18 cellular contexts compared by ENCODE assay signal in genomic region chr12:114626-115211, GRCh38. TPM values are rescaled to one million over a fixed set of nuclear protein-coding genes. Genes with fewer than 3 reads are reported as not detected.
A peak's percentile ranks its signal among the peaks of the same experiment; 100 is the strongest.
DNase-seq lines count a peak whose midpoint lies in the region; ATAC-seq and TF ChIP-seq lines count a peak whose summit lies in the region.
"Had no signal": no experiment of that assay in that cellular context is flagged by ENCODE, and none has a peak within 500 bp of the region (broad histone marks: within the 10 kb centered on the region; RNA-seq: fewer than 3 reads in every experiment).

No MANE protein-coding gene starts in this region.

- CTCF ChIA-PET in HEK293 (lab: Yijun Ruan, JAX) (interaction anchor here (1.1 kb wide), 1 partner anchor 14 kb away, joined by 3 read pairs; no protein-coding TSS in a partner anchor), WTC11 (lab: Charles Lee) (interaction anchor here (1.1 to 1.7 kb wide), 2 partner anchors 9 to 105 kb away, joined by 3 to 7 read pairs; no protein-coding TSS in a partner anchor)

- no peak overlapping the region for H4K5ac ChIP-seq in mesendoderm (ENCODE audit: low read length)

- peaks cover 37% of the 10 kb centered on the region for H3K4me1 Mint-ChIP-seq in WTC11

- H3K9me3 ChIP-seq in HEK293 (ENCODE audit: control insufficient read depth, insufficient read depth, low read depth, low read length) = no peaks in the 10 kb centered on the region
- no peaks in the 10 kb centered on the region for H3K9me3 ChIP-seq in HAP-1
- H3K9me3 ChIP-seq in thyroid gland = no peaks in the 10 kb centered on the region
- H3K9me3 ChIP-seq: BLaER1 treated with 17β-estradiol and CSF1 and Interleukin-3, amounts not matched to agents 10 nM and 100 nM had no signal

- ATAC-seq in WTC11 (no peak), HG02970 (IDR thresholded peaks at IDR 0.05; ENCODE audit: low FRiP score, unreplicated experiment) (no peak), GM19351 (IDR thresholded peaks at IDR 0.05; ENCODE audit: unreplicated experiment) (no peak)
- ATAC-seq: CD8-positive, alpha-beta T cell; HCT116; HepG2 had no signal

- in situ Hi-C loops in HAP-1 (cut with MboI; ENCODE audit: low sequenced_read_pairs) = no loop called here

- no peak overlapping the region for H3K4ac ChIP-seq in mesendoderm (ENCODE audit: low read depth, low read length)

- intact Hi-C loops in thyroid gland (cut with DNase I) = no loop called here

- H3K27ac Mint-ChIP-seq in WTC11 = 0 out of 2 replicates have a peak overlapping the region, but pooled peaks have one; percentile 25
- H3K27ac Mint-ChIP-seq: B cell; CD8-positive, alpha-beta T cell; IgD-negative memory B cell had no signal

- H3K23ac ChIP-seq in mesendoderm (ENCODE audit: low read length) = no peak overlapping the region

- H3K36me3 Mint-ChIP-seq in WTC11 = no peaks in the 10 kb centered on the region
- H3K36me3 Mint-ChIP-seq: CD8-positive, alpha-beta T cell; IgD-negative memory B cell had no signal

- H3K4me2 ChIP-seq in mesendoderm (ENCODE audit: low read length) = no peak overlapping the region

- H2BK15ac ChIP-seq in mesendoderm (replicated peaks; ENCODE audit: low read depth) = no peak overlapping the region

- no peaks in the 10 kb centered on the region for H3K79me2 ChIP-seq in mesendoderm (ENCODE audit: control insufficient read depth, insufficient read depth, low read length)

- H3K36me3 ChIP-seq in HEK293 (ENCODE audit: control insufficient read depth in 2 of 2, insufficient read depth in 1 of 2, low read length in 2 of 2) (no peaks in the 10 kb centered on the region), mesendoderm (ENCODE audit: control insufficient read depth, insufficient read depth, low read length) (no peaks in the 10 kb centered on the region), HAP-1 (replicated peaks) (no peaks in the 10 kb centered on the region), thyroid gland (no peaks in the 10 kb centered on the region)
- H3K36me3 ChIP-seq: BLaER1 treated with 17β-estradiol and CSF1 and Interleukin-3, amounts not matched to agents 10 nM and 100 nM had no signal

- TF ChIP-seq CTCF in HEK293 (tag by site-specific recombination; IDR thresholded peaks at IDR 0.05) (no peak), WTC11 (IDR thresholded peaks at IDR 0.05) (no peak), thyroid gland (IDR thresholded peaks at IDR 0.05) (no peak)

- no peaks in the 10 kb centered on the region for H3K27me3 Mint-ChIP-seq in WTC11 (ENCODE audit: low read depth)

- H2BK5ac ChIP-seq in mesendoderm (ENCODE audit: low read length) = no peak overlapping the region

- H3K9ac ChIP-seq in mesendoderm (ENCODE audit: low read length) = no peak overlapping the region
- H3K9ac ChIP-seq: BLaER1 treated with 17β-estradiol and CSF1 and Interleukin-3, amounts not matched to agents 10 nM and 100 nM; GM23248 had no signal

- H3K27ac ChIP-seq in HEK293 (ENCODE audit: extremely low read depth, low read depth, low read length) = no peak overlapping the region
- no peak overlapping the region for H3K27ac ChIP-seq in mesendoderm (ENCODE audit: low read depth, low read length)
- H3K27ac ChIP-seq in thyroid gland = no peak overlapping the region
- H3K27ac ChIP-seq: BLaER1 treated with 17β-estradiol and CSF1 and Interleukin-3, amounts not matched to agents 10 nM and 100 nM; GM23248 had no signal

- H2AK5ac ChIP-seq in mesendoderm (ENCODE audit: low read length) = no peak overlapping the region

- no peaks in the 10 kb centered on the region for H3K79me1 ChIP-seq in mesendoderm (ENCODE audit: low read length)

- no peak for TF ChIP-seq POLR2A in thyroid gland (IDR thresholded peaks at IDR 0.05)

- H3K18ac ChIP-seq in mesendoderm (ENCODE audit: low read length) = no peak overlapping the region

- POLR2A ChIA-PET in HEK293 (lab: Yijun Ruan, JAX) (no interaction called here), WTC11 (lab: Charles Lee) (interaction anchor here (0.5 kb wide), 1 partner anchor 10 kb away, joined by 5 read pairs; no protein-coding TSS in a partner anchor)

- H3K4me1 ChIP-seq in HEK293 (ENCODE audit: control insufficient read depth, insufficient read depth, low read length) (peaks cover 6% of the 10 kb centered on the region), mesendoderm (ENCODE audit: control insufficient read depth, low read depth, low read length) (peaks cover 3% of the 10 kb centered on the region), HAP-1 (peaks cover under 1% of the 10 kb centered on the region; the same call in 1 of the 2 replicates), thyroid gland (no peaks in the 10 kb centered on the region)

- no CpG with 5 or more reads among the region's 4 CpGs for WGBS in mesendoderm (ENCODE audit: extremely low coverage, insufficient coverage, low lambda C conversion rate)
- WGBS in thyroid gland, 2 donors = 81 to 84% methylated on average over 3 to 4 of the region's 4 CpGs

- H3K4me3 ChIP-seq in HEK293 (ENCODE audit: low read depth, low read length) (no peak overlapping the region), mesendoderm (ENCODE audit: low read length) (no peak overlapping the region), HAP-1 (no peak overlapping the region), thyroid gland (replicated peaks in 1 of 3) (no peak overlapping the region)
- H3K4me3 ChIP-seq: BLaER1 treated with 17β-estradiol and CSF1 and Interleukin-3, amounts not matched to agents 10 nM and 100 nM; GM23248 had no signal

- no peak overlapping the region for H4K8ac ChIP-seq in mesendoderm (ENCODE audit: low read depth, low read length)

- no peak for DNase-seq in WTC11 (ENCODE audit: low spot score)
- peak; percentile 62 for DNase-seq in cerebellum (ENCODE audit: low spot score)
- peak; percentile 94 for DNase-seq in mesendoderm
- no peak for DNase-seq in HAP-1 (ENCODE audit: low spot score in 2 of 2)
- DNase-seq in thyroid gland = no peak
- DNase-seq: Calu3; CD8-positive, alpha-beta T cell; DMS79 treated with DMSO at 0.1 percent for 48 hours; GM23248 had no signal

- H3K27me3 ChIP-seq in mesendoderm (ENCODE audit: insufficient read depth, low read length, poor library complexity) (no peaks in the 10 kb centered on the region), HAP-1 (ENCODE audit: low read depth) (no peaks in the 10 kb centered on the region), thyroid gland (no peaks in the 10 kb centered on the region)
- H3K27me3 ChIP-seq: BLaER1 treated with 17β-estradiol and CSF1 and Interleukin-3, amounts not matched to agents 10 nM and 100 nM had no signal

- H3K9me3 Mint-ChIP-seq in WTC11 = no peaks in the 10 kb centered on the region
- H3K9me3 Mint-ChIP-seq: CD8-positive, alpha-beta T cell; IgD-negative memory B cell had no signal

- no peak overlapping the region for H2BK120ac ChIP-seq in mesendoderm (ENCODE audit: low read depth, low read length)

- no peak overlapping the region for H3K4me3 Mint-ChIP-seq in WTC11
- H3K4me3 Mint-ChIP-seq: B cell; CD8-positive, alpha-beta T cell; IgD-negative memory B cell had no signal

- H3K56ac ChIP-seq in mesendoderm (ENCODE audit: low read length) = no peak overlapping the region

TF ChIP-seq in HEK293, 187 proteins besides CTCF, POLR2A, EP300 and RAD21:
- TF ChIP-seq SCRT2 (tag by site-specific recombination; IDR thresholded peaks at IDR 0.05) (peak; percentile 29; the same call in 1 of the 2 replicates), ZNF112 (tag by site-specific recombination; IDR thresholded peaks at IDR 0.05) (no peak), SCRT1 (tag by site-specific recombination; IDR thresholded peaks at IDR 0.05; ENCODE audit: borderline replicate concordance) (0 out of 2 replicates have a peak, but pooled peaks have one; percentile 5), ZNF184 (tag by site-specific recombination; IDR thresholded peaks at IDR 0.05) (no peak), ZNF704 (tag by site-specific recombination; IDR thresholded peaks at IDR 0.05) (no peak)

TF ChIP-seq in WTC11, 78 proteins besides CTCF, POLR2A, EP300 and RAD21:
- TF ChIP-seq KAT7 (CRISPR knock-in tag; IDR thresholded peaks at IDR 0.05; ENCODE audit: borderline replicate concordance) = no peak
- TF ChIP-seq TEAD1 (CRISPR knock-in tag; IDR thresholded peaks at IDR 0.05) = no peak
- no peak for TF ChIP-seq ZNF263 (CRISPR knock-in tag; IDR thresholded peaks at IDR 0.05; ENCODE audit: low read depth)
- no peak for TF ChIP-seq FOXK1 (CRISPR knock-in tag; IDR thresholded peaks at IDR 0.05)
- TF ChIP-seq JAZF1 (CRISPR knock-in tag; IDR thresholded peaks at IDR 0.05) = no peak
- 0 out of 2 replicates have a peak, but pooled peaks have one; percentile 23 for TF ChIP-seq NR1H2 (CRISPR knock-in tag; IDR thresholded peaks at IDR 0.05)

RNA-seq across cellular contexts. Expression of gene IQSEC3, which starts 48.2 kb away (rescaled TPM):
- total RNA-seq in WTC11 (2021) (1.7 to 2.6 TPM (median 2.2 TPM) in 3 replicates), cerebellum (7.7 TPM), thyroid gland (1 to 10 TPM in 2 of 4 donors, under 1 TPM in 2; 0.27 to 1.3 (median 1.0) TPM)
- 1.6 TPM for polyA plus RNA-seq in mesendoderm (2013, experiment 1 of 2)
- polyA plus RNA-seq in mesendoderm (2013, experiment 2 of 2) = 1.5 TPM
- total RNA-seq: A172, Calu3, GM23248, HepG2 had no signal
- polyA plus RNA-seq: GM23248, HepG2, IgD-negative memory B cell had no signal

Comparison
In these comparisons a context has a peak if more than half of its experiments do, and no peak if none do; other contexts are left out.
1. DNase-seq: peak in cerebellum (single experiment) and mesendoderm (single experiment); none in WTC11 (single experiment), HAP-1 (0 of 2) and thyroid gland (0 of 2).